15 cellular contexts compared by ENCODE assay signal in genomic region chr5:176575488-176576422, GRCh38. TPM values are rescaled to one million over a fixed set of nuclear protein-coding genes. Genes with fewer than 3 reads are reported as not detected.
A peak's percentile ranks its signal among the peaks of the same experiment; 100 is the strongest.
DNase-seq lines count a peak whose midpoint lies in the region; ATAC-seq and TF ChIP-seq lines count a peak whose summit lies in the region.
"Had no signal": no experiment of that assay in that cellular context is flagged by ENCODE, and none has a peak within 500 bp of the region (broad histone marks: within the 10 kb centered on the region; RNA-seq: fewer than 3 reads in every experiment).

No MANE protein-coding gene starts in this region.

- H3K36me3 ChIP-seq in liver (ENCODE audit: control insufficient read depth in 4 of 4, insufficient read depth in 3 of 4, low read depth in 1 of 4, low read length in 3 of 4), result peaks cover 0 to 3% (median 0%) of the 10 kb centered on the region in 4 donors
- H3K36me3 ChIP-seq in ovary, result no peaks in the 10 kb centered on the region
- H3K36me3 ChIP-seq: BLaER1 treated with 17β-estradiol and CSF1 and Interleukin-3, amounts not matched to agents 10 nM and 100 nM had no signal

- TF ChIP-seq EP300 in ovary (IDR thresholded peaks at IDR 0.05), result no peak

- H3K4me1 ChIP-seq in liver (ENCODE audit: control insufficient read depth in 4 of 4, insufficient read depth in 4 of 4, low read length in 3 of 4), result no peaks in the 10 kb centered on the region
- no peaks in the 10 kb centered on the region for H3K4me1 ChIP-seq in ovary (ENCODE audit: insufficient read depth)

- H3K27ac ChIP-seq in liver (ENCODE audit: low read depth in 1 of 2, low read length in 2 of 2) (no peak overlapping the region), ovary (no peak overlapping the region)
- H3K27ac ChIP-seq: BLaER1 treated with 17β-estradiol and CSF1 and Interleukin-3, amounts not matched to agents 10 nM and 100 nM had no signal

- TF ChIP-seq CTCF in liver (IDR thresholded peaks at IDR 0.05; ENCODE audit: low read depth, low read length, missing input control), result no peak
- no peak for TF ChIP-seq CTCF in ovary (IDR thresholded peaks at IDR 0.05)

- no peak for TF ChIP-seq RAD21 in liver (IDR thresholded peaks at IDR 0.05)

- TF ChIP-seq POLR2A in ovary (IDR thresholded peaks at IDR 0.05), result no peak

- H3K4me3 ChIP-seq in liver (ENCODE audit: low read depth in 1 of 3, low read length in 3 of 3), result no peak overlapping the region
- no peak overlapping the region for H3K4me3 ChIP-seq in ovary
- H3K4me3 ChIP-seq: BLaER1 treated with 17β-estradiol and CSF1 and Interleukin-3, amounts not matched to agents 10 nM and 100 nM had no signal

- intact Hi-C loops in Right ventricle myocardium inferior (cut with DNase I), result no loop called here
- intact Hi-C loops in Right ventricle myocardium superior (cut with DNase I), result loop anchor here (10.0 kb wide), 1 partner anchor 69 kb away; the partner anchor contains the start of gene TSPAN17
- intact Hi-C loops in ovary (cut with DNase I), result no loop called here

- DNase-seq in Right ventricle myocardium inferior (ENCODE audit: missing footprints) (peak; percentile 60), Right ventricle myocardium superior (no peak), ovary (no peak)
- DNase-seq: 8988T; AML-193; CD4-positive, CD25-positive, alpha-beta regulatory T cell; DMS53; GF-D8; HCEC 1CT had no signal

- no peak for ATAC-seq in Right ventricle myocardium inferior
- ATAC-seq in Right ventricle myocardium superior (ENCODE audit: poor library complexity), result no peak
- no peak for ATAC-seq in HG02588 (IDR thresholded peaks at IDR 0.05; ENCODE audit: unreplicated experiment)
- ATAC-seq in GM21737 (IDR thresholded peaks at IDR 0.05; ENCODE audit: unreplicated experiment), result no peak

- H3K27me3 ChIP-seq in liver (ENCODE audit: control insufficient read depth in 4 of 4, insufficient read depth in 4 of 4, low read length in 3 of 4) (no peaks in the 10 kb centered on the region), ovary (no peaks in the 10 kb centered on the region)
- H3K27me3 ChIP-seq: BLaER1 treated with 17β-estradiol and CSF1 and Interleukin-3, amounts not matched to agents 10 nM and 100 nM had no signal

- H3K9me3 ChIP-seq in liver (ENCODE audit: control insufficient read depth in 4 of 4, low read length in 3 of 4), result no peaks in the 10 kb centered on the region
- no peaks in the 10 kb centered on the region for H3K9me3 ChIP-seq in ovary
- H3K9me3 ChIP-seq: BLaER1 treated with 17β-estradiol and CSF1 and Interleukin-3, amounts not matched to agents 10 nM and 100 nM had no signal

- H3K9ac ChIP-seq in liver (ENCODE audit: low read depth in 1 of 2, low read length in 2 of 2), result no peak overlapping the region
- H3K9ac ChIP-seq: BLaER1 treated with 17β-estradiol and CSF1 and Interleukin-3, amounts not matched to agents 10 nM and 100 nM had no signal

- WGBS in liver, result 84% methylated on average over 37 of the region's 37 CpGs
- 70 to 79% (median 72%) methylated on average over 35 to 37 of the region's 37 CpGs for WGBS in ovary, 3 donors

TF ChIP-seq in liver, 16 proteins besides CTCF, POLR2A, EP300 and RAD21:
- peak; percentile 66 for TF ChIP-seq NR2F2 (IDR thresholded peaks at IDR 0.05)
- no peak for TF ChIP-seq REST (IDR thresholded peaks at IDR 0.05)
- TF ChIP-seq HNF4A (conservative IDR thresholded peaks at IDR 0.05), result peak; percentile 46 to 68
- TF ChIP-seq SP1 (IDR thresholded peaks at IDR 0.05), result no peak
- no peak for TF ChIP-seq ZBTB33 (IDR thresholded peaks at IDR 0.05)
- TF ChIP-seq RXRA (IDR thresholded peaks at IDR 0.05), result peak in 1 of 2 donors; percentile 67
- no peak for TF ChIP-seq YY1 (IDR thresholded peaks at IDR 0.05)
- TF ChIP-seq FOXA1 (IDR thresholded peaks at IDR 0.05), result no peak
- no peak for TF ChIP-seq ATF3 (IDR thresholded peaks at IDR 0.05)
- no peak for TF ChIP-seq HNF4G (IDR thresholded peaks at IDR 0.05)
- TF ChIP-seq TAF1 (conservative IDR thresholded peaks at IDR 0.05), result no peak
- TF ChIP-seq JUND (IDR thresholded peaks at IDR 0.05), result no peak
- no peak for TF ChIP-seq EGR1 (IDR thresholded peaks at IDR 0.05; ENCODE audit: low read depth in 2 of 2)
- TF ChIP-seq FOXA2 (IDR thresholded peaks at IDR 0.05), result no peak
TF ChIP-seq in liver: peak in this region for 3.

RNA-seq across cellular contexts. Expression of gene CDHR2, which starts 26.6 kb away (rescaled TPM):
- total RNA-seq in Right ventricle myocardium inferior, result 0.19 TPM
- 0.19 TPM for total RNA-seq in Right ventricle myocardium superior
- 10 to 100 TPM; 11.4 to 21.8 TPM for total RNA-seq in liver
- polyA plus RNA-seq in liver, result 10 to 100 TPM in 1 of 2 donors, 1 to 10 TPM in 1; 8.8 to 23.8 TPM
- total RNA-seq in ovary, result 1 to 10 TPM in 1 of 7 donors, under 1 TPM in 1, not detected in 5; 0.20 to 2.0 TPM
- under 1 TPM in 1 of 2 donors, not detected in 1; 0.10 TPM for polyA plus RNA-seq in ovary
- total RNA-seq: H4 had no signal
- polyA plus RNA-seq: CD4-positive, CD25-positive, alpha-beta regulatory T cell; IgD-negative memory B cell had no signal

RNA-seq across cellular contexts. Expression of gene GPRIN1, which starts 34.2 kb away (rescaled TPM):
- total RNA-seq in Right ventricle myocardium inferior (0.41 TPM), Right ventricle myocardium superior (0.56 TPM), liver (under 1 TPM; 0.23 to 0.50 TPM), ovary (under 1 TPM; 0.08 to 0.32 (median 0.20) TPM)
- polyA plus RNA-seq in liver (under 1 TPM in 1 of 2 donors, not detected in 1; 0.30 TPM), ovary (under 1 TPM; 0.13 to 0.50 TPM)

RNA-seq across cellular contexts. Expression of gene RNF44, which starts 38.6 kb away (rescaled TPM):
- total RNA-seq in Right ventricle myocardium inferior (25.5 TPM), Right ventricle myocardium superior (27.8 TPM), liver (1 to 10 TPM; 3.9 to 5.5 TPM), ovary (10 to 100 TPM; 16.6 to 44.7 (median 30.8) TPM)
- polyA plus RNA-seq in liver (1 to 10 TPM; 3.2 to 6.4 TPM), ovary (10 to 100 TPM in 1 of 2 donors, 1 to 10 TPM in 1; 9.2 to 23.8 TPM)

RNA-seq across cellular contexts. Expression of gene SNCB, which starts 54.6 kb away (rescaled TPM):
- total RNA-seq in Right ventricle myocardium inferior, result not detected
- total RNA-seq in Right ventricle myocardium superior, result not detected
- not detected for total RNA-seq in liver
- not detected for polyA plus RNA-seq in liver
- not detected for total RNA-seq in ovary
- under 1 TPM in 1 of 2 donors, not detected in 1; 0.13 TPM for polyA plus RNA-seq in ovary
- total RNA-seq: CD4-positive, CD25-positive, alpha-beta regulatory T cell had no signal
- polyA plus RNA-seq: CD4-positive, CD25-positive, alpha-beta regulatory T cell; IgD-negative memory B cell had no signal

RNA-seq across cellular contexts. Expression of gene EIF4E1B, which starts 54.7 kb away (rescaled TPM):
- not detected for total RNA-seq in Right ventricle myocardium inferior
- total RNA-seq in Right ventricle myocardium superior, result not detected
- not detected for total RNA-seq in liver
- polyA plus RNA-seq in liver, result not detected
- not detected for total RNA-seq in ovary
- under 1 TPM in 1 of 2 donors, not detected in 1; 0.61 TPM for polyA plus RNA-seq in ovary
- total RNA-seq: CD4-positive, CD25-positive, alpha-beta regulatory T cell; H4 had no signal
- polyA plus RNA-seq: CD4-positive, CD25-positive, alpha-beta regulatory T cell; IgD-negative memory B cell had no signal

Comparison
In these comparisons a context has a peak if more than half of its experiments do, and no peak if none do; other contexts are left out.
1. RNA of gene CDHR2, which starts 26.6 kb away (total RNA-seq): 11.4 to 21.8 TPM in liver; 0.20 to 2.0 TPM in ovary, 0.19 TPM in Right ventricle myocardium inferior (single experiment) and 0.19 TPM in Right ventricle myocardium superior (single experiment); every median in the first group is over 4 times any median in the second.